Comparison of ENCODE assay signal across 8 cellular contexts in genomic region chrX:119693032-119693995, GRCh38. TPM values are rescaled to one million over a fixed set of nuclear protein-coding genes. Genes with fewer than 3 reads are reported as not detected.
A peak's percentile ranks its signal among the peaks of the same experiment; 100 is the strongest.
DNase-seq lines count a peak whose midpoint lies in the region; ATAC-seq and TF ChIP-seq lines count a peak whose summit lies in the region.

TSS of gene SEPTIN6 (minus strand) at chrX:119693168. CDS start at chrX:119693105, 63 bp downstream.

- peaks cover 0 to 3% of the 10 kb centered on the region in 2 donors for H3K27me3 Mint-ChIP-seq in CD8-positive, alpha-beta memory T cell
- H3K27me3 Mint-ChIP-seq in stimulated activated memory B cell treated with anti-CD40 and anti-IgM and Interleukin-4, amounts not matched to agents 10 μg/mL and 1 μg/mL and 100 μg/mL, for 72 hours, result no peaks in the 10 kb centered on the region

- H2AFZ ChIP-seq in OCI-LY7 (ENCODE audit: low read length), result no peak within 1 kb of the TSS

- H3K4me3 Mint-ChIP-seq in CD8-positive, alpha-beta memory T cell, result peak within 1 kb of the TSS; percentile 97 to 99 (median 99)
- H3K4me3 Mint-ChIP-seq in stimulated activated memory B cell treated with anti-CD40 and anti-IgM and Interleukin-4, amounts not matched to agents 10 μg/mL and 1 μg/mL and 100 μg/mL, for 72 hours, result peak within 1 kb of the TSS; percentile 87

- ATAC-seq in GM19395 (IDR thresholded peaks at IDR 0.05; ENCODE audit: unreplicated experiment), result peak; percentile 75
- peak; percentile 61 for ATAC-seq in HG03521 (IDR thresholded peaks at IDR 0.05; ENCODE audit: unreplicated experiment)
- ATAC-seq in esophagus mucosa, result peak; percentile 78
- peak; percentile 85 for ATAC-seq in stimulated activated memory B cell treated with anti-CD40 and anti-IgM and Interleukin-4, amounts not matched to agents 10 μg/mL and 1 μg/mL and 100 μg/mL, for 72 hours

- peaks cover 9% of the 10 kb centered on the region; the same call in 1 of the 2 replicates for H4K20me1 ChIP-seq in OCI-LY7 (ENCODE audit: insufficient read depth, low read length)

- TF ChIP-seq CTCF in OCI-LY7 (conservative IDR thresholded peaks at IDR 0.05; ENCODE audit: low read length), result no peak

- H3K4me1 ChIP-seq in CD8-positive, alpha-beta memory T cell (ENCODE audit: insufficient read depth, low read length), result peaks cover 16% of the 10 kb centered on the region
- peaks cover 66% of the 10 kb centered on the region for H3K4me1 ChIP-seq in OCI-LY7 (ENCODE audit: insufficient read depth, low read length, poor library complexity, severe bottlenecking)

- intact Hi-C loops in OCI-LY7 (cut with micrococcal nuclease; ENCODE audit: unreplicated experiment), result loop anchor here (1.0 to 5.0 kb wide), 3 partner anchors 15 to 86 kb away; partner anchors contain the start of gene NKRF

- no peaks in the 10 kb centered on the region for H3K9me2 ChIP-seq in OCI-LY7 (ENCODE audit: insufficient read depth, low read length)

- peak; percentile 72 to 92 (median 90) for DNase-seq in CD8-positive, alpha-beta memory T cell
- DNase-seq in OCI-LY7 (ENCODE audit: low spot score) (peak; percentile 90), activated T-cell treated with anti-CD3 and anti-CD28 coated beads for 24 hours (ENCODE audit: low read depth) (peak; percentile 73), myocyte (ENCODE audit: low read depth) (peak; percentile 56)

- H3K27ac ChIP-seq in CD8-positive, alpha-beta memory T cell (ENCODE audit: low read depth, low read length), result peak within 1 kb of the TSS; percentile 89
- peak within 1 kb of the TSS; percentile 73 for H3K27ac ChIP-seq in OCI-LY7 (ENCODE audit: low read depth, low read length, poor library complexity, severe bottlenecking)

- no TSS peak for BruUV-seq in OCI-LY7 (replicated peaks; lab: Mats Ljungman, UMichigan)

- H3K4me3 ChIP-seq in CD8-positive, alpha-beta memory T cell (ENCODE audit: low read length), result peak within 1 kb of the TSS; percentile 78
- H3K4me3 ChIP-seq in OCI-LY7 (ENCODE audit: low read depth, low read length, poor library complexity, severe bottlenecking), result peak within 1 kb of the TSS; percentile 94

- CTCF ChIA-PET in CD8-positive, alpha-beta memory T cell (lab: Charles Lee), result interaction anchor here (0.9 to 5.6 kb wide), 9 partner anchors 9 to 98 kb away, joined by 3 to 32 read pairs (median 5); partner anchors contain the start of gene RPL39
- CTCF ChIA-PET in OCI-LY7 (lab: Charles Lee; ENCODE audit: unreplicated experiment), result interaction anchor here (0.5 to 1.4 kb wide), 5 partner anchors 8 to 134 kb away, joined by 3 to 7 read pairs (median 3); partner anchors contain the start of gene RPL39

- no peaks in the 10 kb centered on the region for H3K27me3 ChIP-seq in CD8-positive, alpha-beta memory T cell (ENCODE audit: insufficient read depth, low read length, poor library complexity, severe bottlenecking)

- no peaks in the 10 kb centered on the region for H3K9me3 ChIP-seq in CD8-positive, alpha-beta memory T cell (ENCODE audit: low read length)
- H3K9me3 ChIP-seq in OCI-LY7 (ENCODE audit: low read length), result no peaks in the 10 kb centered on the region

- peak within 1 kb of the TSS; percentile 93 to 97 (median 95) for H3K27ac Mint-ChIP-seq in CD8-positive, alpha-beta memory T cell
- H3K27ac Mint-ChIP-seq in stimulated activated memory B cell treated with anti-CD40 and anti-IgM and Interleukin-4, amounts not matched to agents 10 μg/mL and 1 μg/mL and 100 μg/mL, for 72 hours, result peak within 1 kb of the TSS; percentile 99

- no peaks in the 10 kb centered on the region for H3K36me3 ChIP-seq in CD8-positive, alpha-beta memory T cell (ENCODE audit: insufficient read depth, low read length)
- H3K36me3 ChIP-seq in OCI-LY7 (ENCODE audit: insufficient read depth, low read length), result peaks cover 30% of the 10 kb centered on the region

- H3K79me2 ChIP-seq in OCI-LY7 (ENCODE audit: insufficient read depth, low read depth, low read length), result peaks cover 52% of the 10 kb centered on the region

- peaks cover 21 to 40% (median 37%) of the 10 kb centered on the region in 3 donors for H3K4me1 Mint-ChIP-seq in CD8-positive, alpha-beta memory T cell
- peaks cover 52% of the 10 kb centered on the region for H3K4me1 Mint-ChIP-seq in stimulated activated memory B cell treated with anti-CD40 and anti-IgM and Interleukin-4, amounts not matched to agents 10 μg/mL and 1 μg/mL and 100 μg/mL, for 72 hours

- H3K36me3 Mint-ChIP-seq in CD8-positive, alpha-beta memory T cell, result peaks cover 0 to 24% (median 4%) of the 10 kb centered on the region in 3 donors
- no peaks in the 10 kb centered on the region for H3K36me3 Mint-ChIP-seq in stimulated activated memory B cell treated with anti-CD40 and anti-IgM and Interleukin-4, amounts not matched to agents 10 μg/mL and 1 μg/mL and 100 μg/mL, for 72 hours

- POLR2A ChIA-PET in CD8-positive, alpha-beta memory T cell (lab: Charles Lee), result interaction anchor here (0.6 to 3.9 kb wide), 11 partner anchors 9 to 98 kb away, joined by 3 to 55 read pairs (median 4); partner anchors contain the start of genes RPL39 and SOWAHD
- POLR2A ChIA-PET in OCI-LY7 (lab: Charles Lee), result interaction anchor here (0.6 to 4.8 kb wide), 13 partner anchors 10 to 120 kb away, joined by 3 to 34 read pairs (median 4); partner anchors contain the start of genes RPL39 and UBE2A

- no peaks in the 10 kb centered on the region for H3K9me3 Mint-ChIP-seq in CD8-positive, alpha-beta memory T cell
- H3K9me3 Mint-ChIP-seq in stimulated activated memory B cell treated with anti-CD40 and anti-IgM and Interleukin-4, amounts not matched to agents 10 μg/mL and 1 μg/mL and 100 μg/mL, for 72 hours, result no peaks in the 10 kb centered on the region

- H3K4me2 ChIP-seq in OCI-LY7 (ENCODE audit: low read length), result peak within 1 kb of the TSS; percentile 96

RNA-seq across cellular contexts. Expression of gene SEPTIN6, which starts in this region (rescaled TPM):
- total RNA-seq in CD8-positive, alpha-beta memory T cell, result 100 to 1,000 TPM; 122 to 125 TPM
- 229 TPM for polyA plus RNA-seq in CD8-positive, alpha-beta memory T cell
- total RNA-seq in OCI-LY7 (2014; rRNA removed; shearing (Covaris generic)), result 145 and 182 TPM in 2 replicates
- 216 and 231 TPM in 2 replicates for total RNA-seq in OCI-LY7 (2022)
- total RNA-seq in esophagus mucosa, result 5.1 TPM
- total RNA-seq in myocyte, result 3.9 and 4.3 TPM in 2 replicates
- 4.2 TPM for polyA plus RNA-seq in myocyte (2012)

Comparison
In these comparisons a context has a peak if more than half of its experiments do, and no peak if none do; other contexts are left out.
1. Peak in every context shown above with its lines: DNase-seq, ATAC-seq, H3K4me3 ChIP-seq and H3K27ac ChIP-seq.
2. RNA of gene SEPTIN6 (total RNA-seq): 145 to 231 TPM in OCI-LY7 and 122 to 125 TPM in CD8-positive, alpha-beta memory T cell; 5.1 TPM in esophagus mucosa (single experiment) and 3.9 to 4.3 TPM in myocyte; every median in the first group is over 10 times any median in the second.